ENCODE assay signal across 26 cellular contexts in genomic region chr3:117118604-117119003, GRCh38.
"Had no signal": no experiment of that assay in that cellular context is flagged by ENCODE, and none has a peak within 500 bp of the region (broad histone marks: within the 10 kb centered on the region; RNA-seq: fewer than 3 reads in every experiment).

No MANE protein-coding gene starts in this region.

- H3K27me3 Mint-ChIP-seq: activated CD4-positive, alpha-beta T cell treated with anti-CD3 and anti-CD28 coated beads, Interleukin-2, amount 10 ng/mL, durations not matched to agents 24 days and 14 days; activated CD8-positive, alpha-beta memory T cell treated with anti-CD3 and anti-CD28 coated beads, Interleukin-2, amount 10 ng/mL, durations not matched to agents 7 days and 5 days; activated CD8-positive, alpha-beta T cell treated with anti-CD3 and anti-CD28 coated beads for 36 hours; activated naive CD8-positive, alpha-beta T cell; dendritic cell treated with granulocyte-macrophage colony-stimulating factor and Interleukin-4, amounts not matched to agents 40 ng/mL and 50 ng/mL, for 4 days had no signal

- H3K4me3 Mint-ChIP-seq: activated CD4-positive, alpha-beta T cell treated with anti-CD3 and anti-CD28 coated beads, Interleukin-2, amount 10 ng/mL, durations not matched to agents 24 days and 14 days; activated CD8-positive, alpha-beta memory T cell treated with anti-CD3 and anti-CD28 coated beads, Interleukin-2, amount 10 ng/mL, durations not matched to agents 7 days and 5 days; activated CD8-positive, alpha-beta T cell treated with anti-CD3 and anti-CD28 coated beads for 36 hours; activated naive CD8-positive, alpha-beta T cell; dendritic cell treated with granulocyte-macrophage colony-stimulating factor and Interleukin-4, amounts not matched to agents 40 ng/mL and 50 ng/mL, for 4 days; nephron had no signal

- H3K9me3 Mint-ChIP-seq: activated CD4-positive, alpha-beta T cell treated with anti-CD3 and anti-CD28 coated beads, Interleukin-2, amount 10 ng/mL, durations not matched to agents 24 days and 14 days; activated CD8-positive, alpha-beta T cell treated with anti-CD3 and anti-CD28 coated beads for 36 hours; dendritic cell treated with granulocyte-macrophage colony-stimulating factor and Interleukin-4, amounts not matched to agents 40 ng/mL and 50 ng/mL, for 4 days; nephron had no signal

- H3K4me3 ChIP-seq: cardiac muscle cell, left lung, lung, ovary, prostate gland, spleen, thoracic aorta, upper lobe of right lung had no signal

- H3K9me3 ChIP-seq: left lung, neutrophil, ovary, prostate gland, spleen, thoracic aorta, upper lobe of right lung had no signal

- H3K4me1 Mint-ChIP-seq: activated CD4-positive, alpha-beta T cell treated with anti-CD3 and anti-CD28 coated beads, Interleukin-2, amount 10 ng/mL, durations not matched to agents 24 days and 14 days; activated CD8-positive, alpha-beta memory T cell treated with anti-CD3 and anti-CD28 coated beads, Interleukin-2, amount 10 ng/mL, durations not matched to agents 7 days and 5 days had no signal

- H3K4me1 ChIP-seq: left lung, prostate gland, spleen, upper lobe of right lung had no signal

- H3K27me3 ChIP-seq: cardiac muscle cell, left lung, neutrophil, ovary, spleen, upper lobe of right lung had no signal

- H3K27ac ChIP-seq: cardiac muscle cell, left lung, neutrophil, ovary, prostate gland, spleen, thoracic aorta, upper lobe of right lung, VCaP had no signal

- ATAC-seq: activated CD4-positive, CD25-positive, alpha-beta regulatory T cell treated with anti-CD3 and anti-CD28 coated beads, Interleukin-2, amount 50 U/mL, for 24 hours; activated CD8-positive, alpha-beta memory T cell treated with anti-CD3 and anti-CD28 coated beads, Interleukin-2, amount 10 ng/mL, durations not matched to agents 7 days and 5 days; activated CD8-positive, alpha-beta T cell treated with anti-CD3 and anti-CD28 coated beads for 36 hours; left lung; upper lobe of right lung had no signal

- H3K27ac Mint-ChIP-seq: activated CD4-positive, alpha-beta T cell treated with anti-CD3 and anti-CD28 coated beads, Interleukin-2, amount 10 ng/mL, durations not matched to agents 24 days and 14 days; activated CD8-positive, alpha-beta memory T cell treated with anti-CD3 and anti-CD28 coated beads, Interleukin-2, amount 10 ng/mL, durations not matched to agents 7 days and 5 days; activated CD8-positive, alpha-beta T cell treated with anti-CD3 and anti-CD28 coated beads for 36 hours; activated naive CD8-positive, alpha-beta T cell; dendritic cell treated with granulocyte-macrophage colony-stimulating factor and Interleukin-4, amounts not matched to agents 40 ng/mL and 50 ng/mL, for 4 days; nephron had no signal

- DNase-seq: activated CD4-positive, alpha-beta T cell treated with anti-CD3 and anti-CD28 coated beads, Interleukin-2, amount 10 ng/mL, durations not matched to agents 24 days and 14 days; activated CD8-positive, alpha-beta memory T cell treated with anti-CD3 and anti-CD28 coated beads, Interleukin-2, amount 10 ng/mL, durations not matched to agents 7 days and 5 days; activated CD8-positive, alpha-beta T cell treated with anti-CD3 and anti-CD28 coated beads for 36 hours; activated T-cell treated with anti-CD3 and anti-CD28 coated beads for 4 hours; effector CD4-positive, alpha-beta T cell; glutamatergic neuron; hippocampal formation; kidney glomerular epithelial cell; left lung; ovary; spleen; stimulated activated CD4-positive, alpha-beta T cell treated with anti-CD3 and anti-CD28 coated beads, Interleukin-4, amount 100 ng/mL, for 1 hour; stimulated activated naive CD4-positive, alpha-beta T cell treated with Interleukin-2 at 50 U/mL for 16 hours; upper lobe of right lung had no signal

- FAIRE-seq: endometrium, frontal cortex had no signal

- H3K36me3 ChIP-seq: cardiac muscle cell, left lung, neutrophil, ovary, prostate gland, spleen, thoracic aorta, upper lobe of right lung had no signal

- H3K36me3 Mint-ChIP-seq: activated CD8-positive, alpha-beta memory T cell treated with anti-CD3 and anti-CD28 coated beads, Interleukin-2, amount 10 ng/mL, durations not matched to agents 7 days and 5 days; activated naive CD8-positive, alpha-beta T cell had no signal
